In genomic region chr11:118176400-118177134, GRCh38 we compare ENCODE assay signal across 1 cellular context.
A peak's percentile ranks its signal among the peaks of the same experiment; 100 is the strongest.
TF ChIP-seq lines count a peak whose summit lies in the region.

TSS of gene SCN2B (minus strand) at chr11:118176639. CDS start at chr11:118176431, 208 bp downstream.

TF ChIP-seq in K562, 482 proteins besides CTCF, POLR2A, EP300 and RAD21 (continued from another document):
- TF ChIP-seq VEZF1 (CRISPR knock-in tag; IDR thresholded peaks at IDR 0.05): peak; percentile 67
- no peak for TF ChIP-seq ZC3H4 (CRISPR knock-in tag; IDR thresholded peaks at IDR 0.05; ENCODE audit: borderline replicate concordance)
- TF ChIP-seq SAFB2 (IDR thresholded peaks at IDR 0.05; ENCODE audit: borderline replicate concordance, low read depth, low read length, severe bottlenecking): no peak
- TF ChIP-seq ZNF740 (CRISPR knock-in tag; IDR thresholded peaks at IDR 0.05): no peak
- TF ChIP-seq ZNF740 (tag; IDR thresholded peaks at IDR 0.05): 0 out of 4 replicates have a peak, but pooled peaks of 1 of the 2 experiments have one; percentile 47
